Comparison of ENCODE assay signal across 8 cellular contexts in the genomic region with DNA sequence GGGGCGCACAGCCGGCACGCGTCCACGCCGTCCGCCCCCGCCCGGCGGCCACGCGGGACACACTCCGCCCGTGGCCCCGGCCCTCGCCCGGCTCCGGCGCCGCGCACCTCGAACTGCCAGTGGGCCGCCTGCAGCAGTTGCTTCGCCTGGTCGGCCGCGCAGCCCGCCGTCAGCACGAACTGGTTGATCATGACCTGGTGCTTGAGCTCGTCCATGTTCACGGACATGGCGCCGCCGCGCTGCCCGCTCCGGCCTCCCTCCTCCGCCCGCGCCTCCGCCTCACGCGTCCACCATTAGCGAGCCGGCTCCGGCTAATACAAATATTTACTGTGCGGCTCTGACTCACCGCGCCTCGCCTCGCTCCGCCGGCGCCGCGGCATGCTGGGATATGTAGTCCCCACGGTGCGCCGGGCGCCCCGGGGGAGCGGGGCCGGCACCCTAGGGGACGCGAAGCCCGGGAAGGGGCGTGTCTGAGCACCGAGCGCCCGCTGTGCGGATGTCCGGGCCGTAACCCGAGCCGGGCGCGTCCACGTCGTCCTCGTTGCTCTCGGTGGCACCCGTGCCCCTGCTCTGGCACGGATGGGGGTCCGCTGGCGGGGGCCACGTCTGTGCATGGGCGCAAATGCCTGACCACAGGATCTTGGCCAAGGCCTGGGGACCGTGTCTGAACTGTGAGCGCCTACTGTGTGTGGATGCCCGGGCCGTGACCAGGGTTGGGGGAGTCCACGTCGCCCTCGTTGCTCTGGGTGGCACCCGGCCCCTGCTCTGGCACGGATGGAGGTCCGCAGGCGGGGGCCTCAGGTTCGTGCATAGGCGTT. TPM values are rescaled to one million over a fixed set of nuclear protein-coding genes. Genes with fewer than 3 reads are reported as not detected.
DNase-seq lines count a peak whose midpoint lies in the region; FAIRE-seq and TF ChIP-seq lines count a peak whose summit lies in the region.

A gene (minus strand): TSS at position 318 of the 818 bp plus-strand sequence. CDS start 91 bp downstream, at position 227.

- TF ChIP-seq CTCF in H9 (conservative IDR thresholded peaks at IDR 0.05): no peak
- TF ChIP-seq CTCF in Loucy (conservative IDR thresholded peaks at IDR 0.05; ENCODE audit: low read length): no peak
- TF ChIP-seq CTCF in neutrophil (IDR thresholded peaks at IDR 0.05): peak; percentile 41
- no peak for TF ChIP-seq CTCF in suprapubic skin (IDR thresholded peaks at IDR 0.05)

- H3K23ac ChIP-seq in H9 (ENCODE audit: insufficient read length, low read depth, low read length): no peak within 1 kb of the TSS

- H3K4me2 ChIP-seq in H9 (ENCODE audit: insufficient read depth, insufficient read length, low read length): peak within 1 kb of the TSS; percentile 89
- peak within 1 kb of the TSS; percentile 85 for H3K4me2 ChIP-seq in Loucy (ENCODE audit: low read depth, low read length, poor library complexity, severe bottlenecking)

- no peak for TF ChIP-seq POLR2A in suprapubic skin (IDR thresholded peaks at IDR 0.05)

- H3F3A ChIP-seq in Loucy (ENCODE audit: low read depth): no peaks in the 10 kb centered on the region

- H3K27me3 Mint-ChIP-seq in H9 (ENCODE audit: low read depth): peaks cover 1% of the 10 kb centered on the region; the same call in 1 of the 2 replicates

- H3K23me2 ChIP-seq in H9 (ENCODE audit: insufficient read length, low read depth, low read length, poor library complexity, severe bottlenecking): peaks cover 12% of the 10 kb centered on the region

- H3K4ac ChIP-seq in H9 (ENCODE audit: low read depth, low read length): peak within 1 kb of the TSS; percentile 16

- H3K36me3 ChIP-seq in Loucy (ENCODE audit: insufficient read depth, low read length) (no peaks in the 10 kb centered on the region), neutrophil (peaks cover 9% of the 10 kb centered on the region), suprapubic skin (peaks cover 5% of the 10 kb centered on the region)

- in situ Hi-C loops in SK-MEL-5 (cut with HindIII; ENCODE audit: low pct_unique_long_range_greater_than_20kb, low sequenced_read_pairs): no loop called here

- H4K91ac ChIP-seq in H9 (ENCODE audit: insufficient read length, low read depth, low read length): peak within 1 kb of the TSS; percentile 80

- H3K79me2 ChIP-seq in H9 (ENCODE audit: insufficient read depth, low read length) (peaks cover 20% of the 10 kb centered on the region; the same call in 1 of the 2 replicates), Loucy (ENCODE audit: insufficient read depth, low read length) (peaks cover 47% of the 10 kb centered on the region)

- peak within 1 kb of the TSS; percentile 90 for H3K18ac ChIP-seq in H9 (ENCODE audit: insufficient read length, low read depth, low read length)

- H3K56ac ChIP-seq in H9 (ENCODE audit: insufficient read length, low read depth, low read length): no peak within 1 kb of the TSS

- no peak within 1 kb of the TSS for H2AK5ac ChIP-seq in H9 (ENCODE audit: insufficient read length, low read length)

- DNase-seq in GF-D8 (lab: John Stamatoyannopoulos, UW): peak; percentile 61
- DNase-seq in H9: peak; percentile 82
- peak; percentile 87 for DNase-seq in SK-MEL-5 (ENCODE audit: low read depth, low spot score)
- DNase-seq in activated naive CD4-positive, alpha-beta T cell (lab: John Stamatoyannopoulos, UW): peak; percentile 42 to 65 (median 44)
- peak; percentile 88 to 93 for DNase-seq in frontal cortex (ENCODE audit: low spot score in 2 of 2)
- DNase-seq in suprapubic skin (ENCODE audit: low spot score in 2 of 2): peak; percentile 91 to 94

- peak within 1 kb of the TSS; percentile 95 for H3K14ac ChIP-seq in H9 (ENCODE audit: insufficient read depth, low read length)

- H3K79me1 ChIP-seq in H9 (ENCODE audit: insufficient read depth, low read depth, low read length, poor library complexity, severe bottlenecking): peaks cover 7% of the 10 kb centered on the region

- no peak within 1 kb of the TSS for H3T11ph ChIP-seq in H9 (ENCODE audit: low read length)

- peak within 1 kb of the TSS; percentile 30 for H2BK12ac ChIP-seq in H9 (ENCODE audit: insufficient read length, low read depth, low read length)

- no peak within 1 kb of the TSS for H2AFZ ChIP-seq in H9 (ENCODE audit: low read length)
- peak within 1 kb of the TSS; percentile 70; the same call in 1 of the 2 replicates for H2AFZ ChIP-seq in Loucy (ENCODE audit: low read length)

- H3K4me1 Mint-ChIP-seq in H9: peaks cover 31 to 42% of the 10 kb centered on the region in 2 experiments

- FAIRE-seq in frontal cortex (lab: Jason Lieb, UNC): no peak

- no peaks in the 10 kb centered on the region for H4K20me1 ChIP-seq in H9 (ENCODE audit: control insufficient read depth, insufficient read depth, insufficient read length)
- H4K20me1 ChIP-seq in Loucy (ENCODE audit: insufficient read depth, low read length, poor library complexity, severe bottlenecking): peaks cover 16% of the 10 kb centered on the region

- no peak within 1 kb of the TSS for H2BK15ac ChIP-seq in H9 (ENCODE audit: low read depth, low read length)

- peak within 1 kb of the TSS; percentile 82 for H2BK120ac ChIP-seq in H9 (ENCODE audit: low read depth, low read length, poor library complexity, severe bottlenecking)

- H2BK5ac ChIP-seq in H9 (ENCODE audit: insufficient read length, low read length): no peak within 1 kb of the TSS

- no peak within 1 kb of the TSS for H2BK20ac ChIP-seq in H9 (ENCODE audit: low read depth, low read length, poor library complexity, severe bottlenecking)

- peaks cover 0 to 2% (median 0%) of the 10 kb centered on the region in 3 experiments; a peak in 2 of 7 replicates for H3K36me3 Mint-ChIP-seq in H9 (ENCODE audit: insufficient read depth in 1 of 3, low read depth in 3 of 3)

- H3K27ac ChIP-seq in H9 (ENCODE audit: insufficient read length, low read depth, low read length) (peak within 1 kb of the TSS; percentile 58), neutrophil (peak within 1 kb of the TSS; percentile 93), suprapubic skin (peak within 1 kb of the TSS; percentile 80)

- peak within 1 kb of the TSS; percentile 89 to 96 (median 95); a peak in 6 of 7 replicates for H3K27ac Mint-ChIP-seq in H9

- H4K8ac ChIP-seq in H9 (replicated peaks; ENCODE audit: insufficient read length, low read depth, low read length): no peak within 1 kb of the TSS

- H3K4me1 ChIP-seq in H9 (ENCODE audit: insufficient read depth, low read length): no peaks in the 10 kb centered on the region
- H3K4me1 ChIP-seq in Loucy (ENCODE audit: insufficient read depth, low read length, poor library complexity, severe bottlenecking): peaks cover 12% of the 10 kb centered on the region
- H3K4me1 ChIP-seq in neutrophil (ENCODE audit: control insufficient read depth in 1 of 2, insufficient read depth in 1 of 2, low read depth in 1 of 2, low read length in 1 of 2): peaks cover 50 to 53% of the 10 kb centered on the region in 2 experiments
- H3K4me1 ChIP-seq in suprapubic skin: peaks cover 65% of the 10 kb centered on the region

- H3K9me3 ChIP-seq in H9 (ENCODE audit: control insufficient read depth, low read depth, low read length) (no peaks in the 10 kb centered on the region), Loucy (ENCODE audit: insufficient read depth, low read depth, low read length) (no peaks in the 10 kb centered on the region), neutrophil (no peaks in the 10 kb centered on the region), suprapubic skin (no peaks in the 10 kb centered on the region)

- H3K9ac ChIP-seq in H9 (ENCODE audit: extremely low read depth, insufficient read length, low read length) (peak within 1 kb of the TSS; percentile 76), Loucy (ENCODE audit: low read depth, low read length, poor library complexity, severe bottlenecking) (peak within 1 kb of the TSS; percentile 77)

- H3K27me3 ChIP-seq in H9 (ENCODE audit: insufficient read depth, low read length) (no peaks in the 10 kb centered on the region), Loucy (ENCODE audit: insufficient read depth, low read length, poor library complexity, severe bottlenecking) (no peaks in the 10 kb centered on the region), neutrophil (no peaks in the 10 kb centered on the region), suprapubic skin (no peaks in the 10 kb centered on the region)

- no CpG with 5 or more reads among the region's 101 CpGs for WGBS in H9 (ENCODE audit: extremely low coverage, insufficient read length, low lambda C conversion rate)
- 50% methylated on average over 9 of the region's 101 CpGs for WGBS in suprapubic skin

- H3K9me3 Mint-ChIP-seq in H9: no peaks in the 10 kb centered on the region

- no peak for TF ChIP-seq EP300 in suprapubic skin (IDR thresholded peaks at IDR 0.05)

- H3K9me2 ChIP-seq in Loucy (replicated peaks; ENCODE audit: low read depth, low read length): no peaks in the 10 kb centered on the region

- H3K4me3 Mint-ChIP-seq in H9: peak within 1 kb of the TSS; percentile 86 to 91

- H4K5ac ChIP-seq in H9 (ENCODE audit: insufficient read length, low read depth, low read length): peak within 1 kb of the TSS; percentile 13

- peak within 1 kb of the TSS; percentile 85 for H3K4me3 ChIP-seq in Loucy (ENCODE audit: low read length, poor library complexity, severe bottlenecking)
- H3K4me3 ChIP-seq in neutrophil (ENCODE audit: low read depth in 1 of 2, low read length in 1 of 2): peak within 1 kb of the TSS; percentile 75 to 76
- H3K4me3 ChIP-seq in suprapubic skin: peak within 1 kb of the TSS; percentile 99

RNA-seq across cellular contexts. Expression of the gene that starts here (rescaled TPM):
- 80.9 and 81.7 TPM in 2 replicates for total RNA-seq in H9 (2021)
- 13.1 and 14.5 TPM in 2 replicates for total RNA-seq in SK-MEL-5 (2014; rRNA removed; shearing (Covaris generic))
- 37.7 and 43.3 TPM in 2 replicates for polyA plus RNA-seq in SK-MEL-5 (2015; cell fraction: cytosol; rRNA removed)
- polyA plus RNA-seq in SK-MEL-5 (2015; cell fraction: nucleus; rRNA removed): 36.0 and 54.4 TPM in 2 replicates
- 1.6 TPM for total RNA-seq in frontal cortex
- 10 to 100 TPM; 11.5 to 29.7 (median 15.2) TPM for total RNA-seq in suprapubic skin

Comparison
In these comparisons a context has a peak if more than half of its experiments do, and no peak if none do; other contexts are left out.
1. Peak in every context shown above with its lines: DNase-seq, H3K4me3 ChIP-seq and H3K27ac ChIP-seq.